Comparison of ENCODE assay signal across 22 cellular contexts in genomic region chr16:88979616-88980015, GRCh38. TPM values are rescaled to one million over a fixed set of nuclear protein-coding genes. Genes with fewer than 3 reads are reported as not detected.
"Had no signal": no experiment of that assay in that cellular context is flagged by ENCODE, and none has a peak within 500 bp of the region (broad histone marks: within the 10 kb centered on the region; RNA-seq: fewer than 3 reads in every experiment).

No MANE protein-coding gene starts in this region.

- DNase-seq: activated naive CD4-positive, alpha-beta T cell treated with Interleukin-2 at 50 U/mL for 16 hours; activated naive CD8-positive, alpha-beta T cell treated with anti-CD3 and anti-CD28 coated beads, Interleukin-2, amount 50 U/mL, for 24 hours; activated T-cell treated with anti-CD3 and anti-CD28 coated beads, Interleukin-2, amount 50 U/mL, for 48 hours; body of pancreas; cortex of kidney; heart right ventricle; islet precursor cell; left cardiac atrium; nephron progenitor cell; psoas muscle; stimulated activated CD4-positive, alpha-beta T cell treated with anti-CD3 and anti-CD28 coated beads, Interleukin-12 subunit alpha, Interleukin-12 subunit beta, amount 100 ng/mL, for 4 hours; stimulated activated CD4-positive, alpha-beta T cell treated with anti-CD3 and anti-CD28 coated beads, Interleukin-4, amount 100 ng/mL, for 4 hours; stomach had no signal

- H3K27ac ChIP-seq: body of pancreas, cardiac muscle cell, heart right ventricle, pancreas, psoas muscle, right atrium auricular region, suprapubic skin had no signal

- H3K4me3 ChIP-seq: body of pancreas, cardiac muscle cell, heart right ventricle, pancreas, psoas muscle, right atrium auricular region, stomach, suprapubic skin, tibial nerve had no signal

- H3K27me3 ChIP-seq: cardiac muscle cell, pancreas, right atrium auricular region had no signal

- FAIRE-seq: endometrium, pancreas had no signal

- H3K36me3 ChIP-seq: cardiac muscle cell, heart right ventricle, pancreas, right atrium auricular region, stomach, suprapubic skin, tibial nerve had no signal

- H3K4me1 ChIP-seq: body of pancreas, pancreas, psoas muscle had no signal

- H3K4me3 Mint-ChIP-seq: activated naive CD8-positive, alpha-beta T cell treated with anti-CD3 and anti-CD28 coated beads, Interleukin-2, amount 50 U/mL, for 24 hours; nephron progenitor cell; T-helper 2 cell treated with Interferon-gamma antibody and Interleukin-4, amounts not matched to agents 5 μg/mL and 100 μg/mL, for 36 hours had no signal

- H3K27ac Mint-ChIP-seq: activated naive CD8-positive, alpha-beta T cell treated with anti-CD3 and anti-CD28 coated beads, Interleukin-2, amount 50 U/mL, for 24 hours; nephron progenitor cell; T-helper 2 cell treated with Interferon-gamma antibody and Interleukin-4, amounts not matched to agents 5 μg/mL and 100 μg/mL, for 36 hours had no signal

- H3K9me3 Mint-ChIP-seq: activated naive CD8-positive, alpha-beta T cell treated with anti-CD3 and anti-CD28 coated beads, Interleukin-2, amount 50 U/mL, for 24 hours; nephron progenitor cell; T-helper 2 cell treated with Interferon-gamma antibody and Interleukin-4, amounts not matched to agents 5 μg/mL and 100 μg/mL, for 36 hours had no signal

- H3K9me3 ChIP-seq: body of pancreas, heart right ventricle, pancreas, psoas muscle, right atrium auricular region, stomach, suprapubic skin, tibial nerve had no signal

- ATAC-seq: activated naive CD8-positive, alpha-beta T cell treated with anti-CD3 and anti-CD28 coated beads, Interleukin-2, amount 50 U/mL, for 24 hours; body of pancreas; heart right ventricle; left cardiac atrium; pancreas; psoas muscle had no signal

RNA-seq across cellular contexts. Expression of gene CBFA2T3, which starts 2.6 kb away (rescaled TPM):
- total RNA-seq: activated CD8-positive, alpha-beta memory T cell treated with anti-CD3 and anti-CD28 coated beads for 36 hours; fibroblast of villous mesenchyme had no signal
